Comparison of ENCODE assay signal across 32 cellular contexts in genomic region chr4:139963708-139964107, GRCh38.
"Had no signal": no experiment of that assay in that cellular context is flagged by ENCODE, and none has a peak within 500 bp of the region (broad histone marks: within the 10 kb centered on the region; RNA-seq: fewer than 3 reads in every experiment).

No MANE protein-coding gene starts in this region.

- H3K4me1 Mint-ChIP-seq: stimulated activated memory B cell treated with anti-CD40 and anti-IgM and Interleukin-4, amounts not matched to agents 10 μg/mL and 1 μg/mL and 100 μg/mL, for 72 hours had no signal

- H3K36me3 Mint-ChIP-seq: naive thymus-derived CD8-positive, alpha-beta T cell; stimulated activated memory B cell treated with anti-CD40 and anti-IgM and Interleukin-4, amounts not matched to agents 10 μg/mL and 1 μg/mL and 100 μg/mL, for 72 hours had no signal

- DNase-seq: hypothalamus; immature natural killer cell; kidney; left colon; left lung; lower lobe of right lung; mammary epithelial cell; mesenchymal stem cell; naive thymus-derived CD8-positive, alpha-beta T cell; nucleus accumbens; pancreas; posterior cingulate gyrus; retina; right cardiac atrium; stimulated activated CD4-positive, alpha-beta T cell treated with anti-CD3 and anti-CD28 coated beads, Interleukin-1b, Interleukin-23, amount 100 ng/mL, for 48 hours; stimulated activated CD4-positive, alpha-beta T cell treated with anti-CD3 and anti-CD28 coated beads, Interleukin-2, amount 100 ng/mL, for 48 hours; stimulated activated CD4-positive, alpha-beta T cell treated with anti-CD3 and anti-CD28 coated beads, Interleukin-4, amount 100 ng/mL, for 4 hours; stimulated activated CD8-positive, alpha-beta memory T cell treated with anti-CD3 and anti-CD28 coated beads, Interleukin-4, amount 100 ng/mL, for 48 hours; stimulated activated naive CD8-positive, alpha-beta T cell treated with anti-CD3 and anti-CD28 coated beads, Interleukin-15, Interleukin-2, amounts not matched to agents 100 U/mL and 50 U/mL, for 24 hours; stomach; testis; thyroid gland; transverse colon; upper lobe of right lung had no signal

- FAIRE-seq: islet of Langerhans, kidney, pancreas, urothelium cell line had no signal

- H3K9me3 Mint-ChIP-seq: naive thymus-derived CD8-positive, alpha-beta T cell; nephron; neural crest cell; stimulated activated memory B cell treated with anti-CD40 and anti-IgM and Interleukin-4, amounts not matched to agents 10 μg/mL and 1 μg/mL and 100 μg/mL, for 72 hours had no signal

- H3K27ac ChIP-seq: left lung, lower lobe of right lung, pancreas, prostate gland, stomach, testis, transverse colon had no signal

- H3K36me3 ChIP-seq: left lung, lower lobe of right lung, pancreas, prostate gland, stomach, thyroid gland, transverse colon, upper lobe of right lung had no signal

- H3K27me3 ChIP-seq: left lung, pancreas, stomach, testis, thyroid gland, transverse colon, upper lobe of right lung had no signal

- H3K4me1 ChIP-seq: prostate gland had no signal

- H3K4me3 Mint-ChIP-seq: immature natural killer cell; naive thymus-derived CD8-positive, alpha-beta T cell; nephron; neural crest cell; stimulated activated memory B cell treated with anti-CD40 and anti-IgM and Interleukin-4, amounts not matched to agents 10 μg/mL and 1 μg/mL and 100 μg/mL, for 72 hours had no signal

- H3K9me3 ChIP-seq: left lung, lower lobe of right lung, pancreas, prostate gland, stomach, testis, thyroid gland, transverse colon, upper lobe of right lung had no signal

- ATAC-seq: left colon; left lung; lower lobe of right lung; naive thymus-derived CD8-positive, alpha-beta T cell; pancreas; right cardiac atrium; sciatic nerve; stimulated activated memory B cell treated with anti-CD40 and anti-IgM and Interleukin-4, amounts not matched to agents 10 μg/mL and 1 μg/mL and 100 μg/mL, for 72 hours; stimulated activated naive CD8-positive, alpha-beta T cell treated with anti-CD3 and anti-CD28 coated beads, Interleukin-15, Interleukin-2, amounts not matched to agents 100 U/mL and 50 U/mL, for 24 hours; upper lobe of right lung had no signal

- H3K27ac Mint-ChIP-seq: immature natural killer cell; stimulated activated memory B cell treated with anti-CD40 and anti-IgM and Interleukin-4, amounts not matched to agents 10 μg/mL and 1 μg/mL and 100 μg/mL, for 72 hours had no signal

- H3K4me3 ChIP-seq: left lung, lower lobe of right lung, pancreas, prostate gland, skin epidermis, stomach, testis, thyroid gland, transverse colon, upper lobe of right lung had no signal
